Comparison of ENCODE assay signal across 8 cellular contexts in genomic region chr14:76955575-76956252, GRCh38.
DNase-seq lines count a peak whose midpoint lies in the region; ATAC-seq and TF ChIP-seq lines count a peak whose summit lies in the region.

No MANE protein-coding gene starts in this region.

- TF ChIP-seq CTCF in CD14-positive monocyte (IDR thresholded peaks at IDR 0.05) = no peak

- no peaks in the 10 kb centered on the region for H3K27me3 ChIP-seq in mononuclear cell (ENCODE audit: insufficient read depth, low read length)

- H3K9me3 ChIP-seq in mononuclear cell (ENCODE audit: low read depth, low read length) = no peaks in the 10 kb centered on the region

- DNase-seq in CD14-positive monocyte (ENCODE audit: low spot score) (peak; percentile 88), LHCN-M2 (ENCODE audit: low read depth) (peak; percentile 82), dermis microvascular lymphatic vessel endothelial cell (ENCODE audit: low read depth in 2 of 2) (peak; percentile 71 to 83), NCI-H446 (lab: John Stamatoyannopoulos, UW) (no peak)
- DNase-seq in activated CD4-positive, CD25-positive, alpha-beta regulatory T cell (lab: John Stamatoyannopoulos, UW) = peak in 3 of 4 experiments; percentile 22 to 42 (median 24)
- DNase-seq in stimulated activated naive CD8-positive, alpha-beta T cell treated with anti-CD3 and anti-CD28 coated beads, Interleukin-15, Interleukin-2, amounts not matched to agents 100 U/mL and 50 U/mL, for 24 hours = peak; percentile 73

- H3K27ac Mint-ChIP-seq in CD14-positive monocyte = peak overlapping the region; percentile 98 to 100 (median 99)

- peak overlapping the region; percentile 77 for H3K4me3 Mint-ChIP-seq in CD14-positive monocyte

- peaks cover 70% of the 10 kb centered on the region for H3K4me1 ChIP-seq in mononuclear cell (ENCODE audit: insufficient read depth, low read length)

- H3K36me3 Mint-ChIP-seq in CD14-positive monocyte = peaks cover 0 to 8% of the 10 kb centered on the region in 2 donors

- H3K9me3 Mint-ChIP-seq in CD14-positive monocyte = peaks cover 0 to 2% (median 0%) of the 10 kb centered on the region in 7 donors

- H3K27me3 Mint-ChIP-seq in CD14-positive monocyte (ENCODE audit: low read depth in 3 of 3) = peaks cover 1 to 10% (median 1%) of the 10 kb centered on the region in 3 donors

- ATAC-seq in GM19438 (IDR thresholded peaks at IDR 0.05; ENCODE audit: low read depth, unreplicated experiment) = peak; percentile 31
- ATAC-seq in stimulated activated naive CD8-positive, alpha-beta T cell treated with anti-CD3 and anti-CD28 coated beads, Interleukin-15, Interleukin-2, amounts not matched to agents 100 U/mL and 50 U/mL, for 24 hours = peak; percentile 73

- H3K4me1 Mint-ChIP-seq in CD14-positive monocyte = peaks cover 71% of the 10 kb centered on the region

- H3K4me3 ChIP-seq in mononuclear cell (ENCODE audit: low read length) = peak overlapping the region; percentile 39

- intact Hi-C loops in CD14-positive monocyte (cut with micrococcal nuclease) = loop anchor here (2.0 to 5.0 kb wide), 4 partner anchors 37 to 87 kb away; no protein-coding TSS in a partner anchor

Comparison
In these comparisons a context has a peak if more than half of its experiments do, and no peak if none do; other contexts are left out.
1. DNase-seq: peak in CD14-positive monocyte (single experiment), LHCN-M2 (single experiment), activated CD4-positive, CD25-positive, alpha-beta regulatory T cell (3 of 4), dermis microvascular lymphatic vessel endothelial cell (2 of 2) and stimulated activated naive CD8-positive, alpha-beta T cell treated with anti-CD3 and anti-CD28 coated beads, Interleukin-15, Interleukin-2, amounts not matched to agents 100 U/mL and 50 U/mL, for 24 hours (single experiment); none in NCI-H446 (0 of 2).